25 cellular contexts compared by ENCODE assay signal in the genomic region with DNA sequence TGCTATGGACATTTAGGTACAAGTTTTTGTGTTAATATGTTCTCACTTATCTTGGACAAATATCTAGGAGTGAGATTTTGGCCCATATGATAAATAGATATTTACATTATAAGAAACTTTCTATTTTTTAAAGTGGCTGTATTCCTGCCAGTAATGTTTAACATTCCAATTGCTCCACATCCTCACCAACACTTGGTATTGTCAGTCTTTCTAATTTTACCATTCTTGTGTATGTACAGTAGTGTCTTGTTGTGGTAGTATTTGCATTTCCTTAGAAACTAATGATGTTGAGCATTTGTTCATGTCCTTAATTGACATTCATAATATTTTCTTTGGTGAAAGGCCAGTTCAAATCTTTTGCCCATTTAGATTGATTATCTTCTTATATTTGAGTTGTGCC.
"Had no signal": no experiment of that assay in that cellular context is flagged by ENCODE, and none has a peak within 500 bp of the region (broad histone marks: within the 10 kb centered on the region; RNA-seq: fewer than 3 reads in every experiment).

No MANE protein-coding gene starts in this region.

- FAIRE-seq: islet of Langerhans, keratinocyte had no signal

- DNase-seq: dermis blood vessel endothelial cell; dorsolateral prefrontal cortex; effector CD4-positive, alpha-beta T cell; effector memory CD4-positive, alpha-beta T cell; erythroblast; esophagus squamous epithelium; foreskin fibroblast; foreskin melanocyte; gastrocnemius medialis; glutamatergic neuron; head of caudate nucleus; heart right ventricle; hippocampal formation; left cardiac atrium; left lung; left ventricle myocardium superior; lower lobe of right lung; mesenchymal stem cell; mucosa of descending colon; naive B cell had no signal

- H3K27ac ChIP-seq: coronary artery, dorsolateral prefrontal cortex, epithelial cell of prostate, esophagus squamous epithelium, gastrocnemius medialis, heart right ventricle, left lung, lower lobe of right lung had no signal

- H3K4me1 ChIP-seq: esophagus squamous epithelium, gastrocnemius medialis, heart right ventricle, left lung, lower lobe of right lung had no signal

- H3K27me3 ChIP-seq: esophagus squamous epithelium, gastrocnemius medialis had no signal

- ATAC-seq: esophagus mucosa, gastrocnemius medialis, heart right ventricle, left cardiac atrium, left lung, left ventricle myocardium superior, lower lobe of right lung, mucosa of descending colon had no signal

- H3K4me3 ChIP-seq: coronary artery, dorsolateral prefrontal cortex, esophagus squamous epithelium, gastrocnemius medialis, heart right ventricle, left lung, lower lobe of right lung, mucosa of descending colon had no signal

- H3K36me3 ChIP-seq: esophagus squamous epithelium, gastrocnemius medialis, heart right ventricle, left lung, lower lobe of right lung had no signal
